ENCODE assay signal across 18 cellular contexts in the genomic region with DNA sequence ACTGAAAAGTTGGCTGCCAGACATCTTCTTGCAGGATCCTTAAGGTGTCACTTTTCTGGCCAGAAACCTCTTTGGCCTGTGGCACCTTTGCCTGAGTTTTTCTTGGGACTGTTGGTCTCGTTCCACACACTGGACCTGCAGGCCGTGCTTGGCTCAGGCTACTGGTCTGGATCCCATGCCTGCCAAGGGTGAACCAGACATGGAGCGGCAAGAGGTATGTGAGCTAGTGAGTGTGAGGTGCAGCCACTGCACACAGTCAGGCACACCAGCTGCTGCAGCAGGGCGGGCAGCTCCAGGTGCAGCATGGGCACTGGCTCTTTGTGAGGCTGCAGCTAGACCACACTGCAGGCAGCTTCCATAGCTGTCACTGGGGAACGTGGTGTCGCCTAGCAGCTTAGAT. TPM values are rescaled to one million over a fixed set of nuclear protein-coding genes. Genes with fewer than 3 reads are reported as not detected.
DNase-seq lines count a peak whose midpoint lies in the region; ATAC-seq, FAIRE-seq and TF ChIP-seq lines count a peak whose summit lies in the region.
"Had no signal": no experiment of that assay in that cellular context is flagged by ENCODE, and none has a peak within 500 bp of the region (broad histone marks: within the 10 kb centered on the region; RNA-seq: fewer than 3 reads in every experiment).

No MANE protein-coding gene starts in this region.

- no peak overlapping the region for H3K9ac ChIP-seq in BLaER1 treated with 17β-estradiol and CSF1 and Interleukin-3, amounts not matched to agents 10 nM and 100 nM
- H3K9ac ChIP-seq in neuronal stem cell (ENCODE audit: low read depth, low read length, poor library complexity): peak overlapping the region; percentile 44

- no peak overlapping the region for H2AFZ ChIP-seq in neuronal stem cell (ENCODE audit: low read length)

- peaks cover 0 to 22% (median 0%) of the 10 kb centered on the region in 11 experiments; a peak in 5 of 22 replicates for H4K20me1 ChIP-seq in BLaER1 treated with 17β-estradiol and CSF1 and Interleukin-3, amounts not matched to agents 10 nM and 100 nM

- H4K91ac ChIP-seq in neuronal stem cell (ENCODE audit: low read depth, low read length, poor library complexity): no peak overlapping the region

- peak overlapping the region; percentile 84 for H2AK5ac ChIP-seq in neuronal stem cell (ENCODE audit: low read depth, low read length)

- H2BK120ac ChIP-seq in neuronal stem cell (ENCODE audit: low read depth, low read length): no peak overlapping the region

- peaks cover 0 to 5% (median 2%) of the 10 kb centered on the region in 10 experiments; a peak in 8 of 20 replicates for H3K4me1 ChIP-seq in BLaER1 treated with 17β-estradiol and CSF1 and Interleukin-3, amounts not matched to agents 10 nM and 100 nM
- H3K4me1 ChIP-seq in heart right ventricle (peaks cover 0 to 27% (median 10%) of the 10 kb centered on the region in 9 donors), neuronal stem cell (ENCODE audit: control insufficient read depth in 2 of 2, insufficient read depth in 1 of 2, low read depth in 1 of 2, low read length in 2 of 2) (no peaks in the 10 kb centered on the region)
- H3K4me1 ChIP-seq: A549, HAP-1 had no signal

- H2BK12ac ChIP-seq in neuronal stem cell (ENCODE audit: low read length): no peak overlapping the region

- H3K14ac ChIP-seq in neuronal stem cell (ENCODE audit: low read length): peak overlapping the region; percentile 82

- H3K27me3 ChIP-seq in BLaER1 treated with 17β-estradiol and CSF1 and Interleukin-3, amounts not matched to agents 10 nM and 100 nM: no peaks in the 10 kb centered on the region
- no peaks in the 10 kb centered on the region for H3K27me3 ChIP-seq in heart right ventricle
- no peaks in the 10 kb centered on the region for H3K27me3 ChIP-seq in neuronal stem cell (ENCODE audit: control insufficient read depth in 3 of 3, insufficient read depth in 3 of 3, low read depth in 1 of 3, low read length in 3 of 3)

- TF ChIP-seq CTCF in heart right ventricle (IDR thresholded peaks at IDR 0.05): no peak

- no peak overlapping the region for H2BK15ac ChIP-seq in neuronal stem cell (ENCODE audit: low read length)

- ATAC-seq in heart right ventricle (peak; percentile 76 to 94 (median 86)), GM19397 (IDR thresholded peaks at IDR 0.05; ENCODE audit: unreplicated experiment) (no peak), HG02970 (IDR thresholded peaks at IDR 0.05; ENCODE audit: low FRiP score, unreplicated experiment) (no peak)
- ATAC-seq: A549, GM12878, HepG2 had no signal

- peaks cover 22 to 55% (median 43%) of the 10 kb centered on the region in 11 experiments for H3K36me3 ChIP-seq in BLaER1 treated with 17β-estradiol and CSF1 and Interleukin-3, amounts not matched to agents 10 nM and 100 nM
- H3K36me3 ChIP-seq in heart right ventricle: no peaks in the 10 kb centered on the region
- H3K36me3 ChIP-seq in neuronal stem cell (replicated peaks in 1 of 2; ENCODE audit: control insufficient read depth in 2 of 2, insufficient read depth in 2 of 2, low read length in 2 of 2): peaks cover 0 to 3% of the 10 kb centered on the region in 2 donors
- H3K36me3 ChIP-seq: HAP-1 had no signal

- peak; percentile 77 for FAIRE-seq in urothelium cell line (lab: Jason Lieb, UNC)
- FAIRE-seq: A549, GM12878, GM18507, HepG2, HTR-8/SVneo had no signal

- H3K9me3 ChIP-seq in BLaER1 treated with 17β-estradiol and CSF1 and Interleukin-3, amounts not matched to agents 10 nM and 100 nM (replicated peaks in 1 of 11): peaks cover 71 to 87% (median 82%) of the 10 kb centered on the region in 11 experiments
- H3K9me3 ChIP-seq in heart right ventricle (peaks cover 0 to 28% (median 0%) of the 10 kb centered on the region in 11 donors), neuronal stem cell (replicated peaks in 1 of 2; ENCODE audit: control insufficient read depth in 2 of 2, insufficient read depth in 1 of 2, low read depth in 1 of 2, low read length in 2 of 2) (peaks cover 15 to 26% of the 10 kb centered on the region in 2 donors)

- intact Hi-C loops in heart right ventricle (cut with DNase I): no loop called here

- H4K8ac ChIP-seq in neuronal stem cell (ENCODE audit: low read depth, low read length): no peak overlapping the region

- H3K4me3 ChIP-seq in BLaER1 treated with 17β-estradiol and CSF1 and Interleukin-3, amounts not matched to agents 10 nM and 100 nM: peak overlapping the region in 7 of 10 experiments; percentile 6 to 43 (median 29); a peak in 8 of 20 replicates
- no peak overlapping the region for H3K4me3 ChIP-seq in heart right ventricle
- H3K4me3 ChIP-seq in neuronal stem cell (ENCODE audit: low read length in 2 of 2): peak overlapping the region in 1 of 2 donors; percentile 37
- H3K4me3 ChIP-seq: A549, GM12878, HAP-1 had no signal

- WGBS in heart right ventricle, 2 donors: 50 to 72% methylated on average over 6 of the region's 6 CpGs
- WGBS in neuronal stem cell (ENCODE audit: extremely low coverage in 2 of 2, insufficient read length in 2 of 2, insufficient replicate concordance in 1 of 2), 2 donors: no CpG with 5 or more reads among the region's 6 CpGs

- no peak overlapping the region for H3K4ac ChIP-seq in neuronal stem cell (ENCODE audit: low read length)

- peak overlapping the region; percentile 35 for H2BK5ac ChIP-seq in neuronal stem cell (ENCODE audit: low read length)

- no peak overlapping the region for H3K4me2 ChIP-seq in BLaER1 treated with 17β-estradiol and CSF1 and Interleukin-3, amounts not matched to agents 10 nM and 100 nM
- H3K4me2 ChIP-seq in neuronal stem cell (ENCODE audit: insufficient read depth, low read length, poor library complexity, severe bottlenecking): no peak overlapping the region
- H3K4me2 ChIP-seq: A549 had no signal

- peaks cover 8% of the 10 kb centered on the region for H3K79me1 ChIP-seq in neuronal stem cell (ENCODE audit: low read depth, low read length)

- peak overlapping the region; percentile 93 for H3K23ac ChIP-seq in neuronal stem cell (ENCODE audit: low read depth, low read length, poor library complexity)

- H3K18ac ChIP-seq in neuronal stem cell (ENCODE audit: low read length): peak overlapping the region; percentile 8

- no peak overlapping the region for H3K27ac ChIP-seq in BLaER1 treated with 17β-estradiol and CSF1 and Interleukin-3, amounts not matched to agents 10 nM and 100 nM
- H3K27ac ChIP-seq in heart right ventricle: peak overlapping the region in 3 of 10 donors; percentile 6 to 70 (median 30)
- H3K27ac ChIP-seq in neuronal stem cell (replicated peaks; ENCODE audit: low read length): no peak overlapping the region
- H3K27ac ChIP-seq: A549 had no signal

- DNase-seq in heart right ventricle (peak; percentile 43 to 44), neuronal stem cell (ENCODE audit: low spot score) (no peak), urothelium cell line (ENCODE audit: low spot score) (no peak), H4 (ENCODE audit: low spot score) (no peak)
- DNase-seq: C1 segment of cervical spinal cord; Calu3; CD4-positive, alpha-beta T cell; DMS 273 treated with DMSO at 0.1 percent for 48 hours; GOT3 had no signal

RNA-seq across cellular contexts. Expression of a gene that starts 47.9 kb away (rescaled TPM):
- total RNA-seq in heart right ventricle: 10 to 100 TPM; 23.0 to 49.2 (median 29.9) TPM
- polyA plus RNA-seq in heart right ventricle: 10 to 100 TPM; 60.3 to 96.5 TPM
- 127 TPM for polyA plus RNA-seq in neuronal stem cell (2013, experiment 1 of 2)
- 127 TPM for polyA plus RNA-seq in neuronal stem cell (2013, experiment 2 of 2)
- total RNA-seq in H4 (2014; rRNA removed; shearing (Covaris generic)): 60.2 and 76.2 TPM in 2 replicates

RNA-seq across cellular contexts. Expression of a gene that starts 48.0 kb away (rescaled TPM):
- total RNA-seq in heart right ventricle: 1 to 10 TPM; 4.1 to 8.3 (median 6.8) TPM
- 1 to 10 TPM; 4.4 to 4.9 TPM for polyA plus RNA-seq in heart right ventricle
- polyA plus RNA-seq in neuronal stem cell (2013, experiment 1 of 2): 13.7 TPM
- polyA plus RNA-seq in neuronal stem cell (2013, experiment 2 of 2): 14.6 TPM
- total RNA-seq in H4 (2014; rRNA removed; shearing (Covaris generic)): 37.2 and 44.9 TPM in 2 replicates

Comparison
In these comparisons a context has a peak if more than half of its experiments do, and no peak if none do; other contexts are left out.
1. H3K4me3 ChIP-seq: peak in BLaER1 treated with 17β-estradiol and CSF1 and Interleukin-3, amounts not matched to agents 10 nM and 100 nM (7 of 10); none in heart right ventricle (0 of 10).
2. ATAC-seq: peak in heart right ventricle (8 of 8); none in GM19397 (single experiment) and HG02970 (single experiment).
3. DNase-seq: peak in heart right ventricle (2 of 2); none in neuronal stem cell (single experiment), urothelium cell line (single experiment) and H4 (single experiment).